31 cellular contexts compared by ENCODE assay signal in genomic region chr3:126976906-126977305, GRCh38.
"Had no signal": no experiment of that assay in that cellular context is flagged by ENCODE, and none has a peak within 500 bp of the region (broad histone marks: within the 10 kb centered on the region; RNA-seq: fewer than 3 reads in every experiment).

No MANE protein-coding gene starts in this region.

- FAIRE-seq: pancreas had no signal

- DNase-seq: naive thymus-derived CD8-positive, alpha-beta T cell; nephron progenitor cell; nucleus accumbens; retina; spleen; stimulated activated CD4-positive, alpha-beta T cell treated with anti-CD3 and anti-CD28 coated beads, Interleukin-12 subunit alpha, Interleukin-12 subunit beta, amount 100 ng/mL, for 4 hours; stimulated activated CD4-positive, alpha-beta T cell treated with anti-CD3 and anti-CD28 coated beads, Interleukin-1b, Interleukin-23, amount 100 ng/mL, for 48 hours; stimulated activated CD4-positive, alpha-beta T cell treated with anti-CD3 and anti-CD28 coated beads, Interleukin-4, amount 100 ng/mL, for 1 hour; stimulated activated CD4-positive, alpha-beta T cell treated with anti-CD3 and anti-CD28 coated beads, Interleukin-4, amount 100 ng/mL, for 4 hours; stimulated activated CD8-positive, alpha-beta memory T cell treated with anti-CD3 and anti-CD28 coated beads, Interleukin-4, amount 100 ng/mL, for 48 hours; stimulated activated naive CD4-positive, alpha-beta T cell; stimulated activated naive CD8-positive, alpha-beta T cell treated with anti-CD3 and anti-CD28 coated beads, Interleukin-15, amount 100 ng/mL, for 72 hours; stimulated activated naive CD8-positive, alpha-beta T cell treated with anti-CD3 and anti-CD28 coated beads, Interleukin-15, Interleukin-2, amounts not matched to agents 100 U/mL and 50 U/mL, for 24 hours; substantia nigra; testis; tibial artery; transverse colon; upper lobe of right lung; uterus had no signal

- H3K27ac ChIP-seq: neutrophil, pancreas, prostate gland, right atrium auricular region, skin epidermis, spleen, suprapubic skin, testis, tibial artery, transverse colon, upper lobe of right lung, uterus had no signal

- H3K4me3 Mint-ChIP-seq: naive thymus-derived CD8-positive, alpha-beta T cell; natural killer cell treated with Interleukin-12 subunit alpha and Interleukin-12 subunit beta and Interleukin-15 and Interleukin-18, amount 100 ng/mL, for 72 hours; nephron progenitor cell; neural crest cell; stimulated activated memory B cell treated with anti-CD40 and anti-IgM and Interleukin-4, amounts not matched to agents 10 μg/mL and 1 μg/mL and 100 μg/mL, for 72 hours; stimulated activated naive CD8-positive, alpha-beta T cell treated with anti-CD3 and anti-CD28 coated beads, Interleukin-15, amount 100 ng/mL, for 72 hours; type B pancreatic cell had no signal

- H3K27ac Mint-ChIP-seq: naive thymus-derived CD8-positive, alpha-beta T cell; natural killer cell treated with Interleukin-12 subunit alpha and Interleukin-12 subunit beta and Interleukin-15 and Interleukin-18, amount 100 ng/mL, for 72 hours; nephron progenitor cell; stimulated activated memory B cell treated with anti-CD40 and anti-IgM and Interleukin-4, amounts not matched to agents 10 μg/mL and 1 μg/mL and 100 μg/mL, for 72 hours; stimulated activated naive CD8-positive, alpha-beta T cell treated with anti-CD3 and anti-CD28 coated beads, Interleukin-15, amount 100 ng/mL, for 72 hours; type B pancreatic cell had no signal

- H3K36me3 ChIP-seq: neutrophil, pancreas, prostate gland, right atrium auricular region, spleen, suprapubic skin, tibial artery, transverse colon, upper lobe of right lung, uterus had no signal

- H3K4me1 ChIP-seq: prostate gland, uterus had no signal

- H3K4me3 ChIP-seq: pancreas, prostate gland, right atrium auricular region, skin epidermis, smooth muscle cell, spleen, suprapubic skin, testis, tibial artery, transverse colon, upper lobe of right lung, uterus had no signal

- ATAC-seq: naive thymus-derived CD8-positive, alpha-beta T cell; pancreas; sciatic nerve; stimulated activated memory B cell treated with anti-CD40 and anti-IgM and Interleukin-4, amounts not matched to agents 10 μg/mL and 1 μg/mL and 100 μg/mL, for 72 hours; stimulated activated naive CD8-positive, alpha-beta T cell treated with anti-CD3 and anti-CD28 coated beads, Interleukin-15, amount 100 ng/mL, for 72 hours; stimulated activated naive CD8-positive, alpha-beta T cell treated with anti-CD3 and anti-CD28 coated beads, Interleukin-15, Interleukin-2, amounts not matched to agents 100 U/mL and 50 U/mL, for 24 hours; upper lobe of right lung had no signal

- H3K4me2 ChIP-seq: smooth muscle cell had no signal

- H3K27me3 ChIP-seq: pancreas, right atrium auricular region, suprapubic skin, testis, upper lobe of right lung, uterus had no signal

- H3K9me3 ChIP-seq: neutrophil, pancreas, prostate gland, testis had no signal

- H3K36me3 Mint-ChIP-seq: type B pancreatic cell had no signal
